24 cellular contexts compared by ENCODE assay signal in genomic region chr1:77706321-77706720, GRCh38. TPM values are rescaled to one million over a fixed set of nuclear protein-coding genes. Genes with fewer than 3 reads are reported as not detected.
DNase-seq lines count a peak whose midpoint lies in the region; FAIRE-seq and TF ChIP-seq lines count a peak whose summit lies in the region.
"Had no signal": no experiment of that assay in that cellular context is flagged by ENCODE, and none has a peak within 500 bp of the region (broad histone marks: within the 10 kb centered on the region; RNA-seq: fewer than 3 reads in every experiment).

No MANE protein-coding gene starts in this region.

- in situ Hi-C loops in astrocyte of the spinal cord (cut with HindIII; ENCODE audit: low sequenced_read_pairs) (no loop called here), brain microvascular endothelial cell (cut with HindIII; ENCODE audit: low pct_ligation_motif_present, low sequenced_read_pairs) (no loop called here)

- peak; percentile 74 for FAIRE-seq in GM12891 (lab: Jason Lieb, UNC)
- FAIRE-seq: GM19239 had no signal

- no peak for TF ChIP-seq CTCF in astrocyte of the spinal cord (IDR thresholded peaks at IDR 0.05; ENCODE audit: low read depth, low read length)
- no peak for TF ChIP-seq CTCF in brain microvascular endothelial cell (IDR thresholded peaks at IDR 0.05; ENCODE audit: low read depth, low read length, missing control alignments)

- peaks cover 26% of the 10 kb centered on the region for H3K36me3 ChIP-seq in brain microvascular endothelial cell (replicated peaks)

- no peak overlapping the region for H3K4me3 ChIP-seq in astrocyte of the spinal cord (ENCODE audit: low read depth, low read length)
- H3K4me3 ChIP-seq in brain microvascular endothelial cell (ENCODE audit: low read depth, low read length) = no peak overlapping the region
- H3K4me3 ChIP-seq: BLaER1, GM23338, MG63 had no signal

- H3K27me3 ChIP-seq in brain microvascular endothelial cell (replicated peaks) = no peaks in the 10 kb centered on the region
- H3K27me3 ChIP-seq: BLaER1, MG63 had no signal

- DNase-seq in GM12891 (ENCODE audit: insufficient read length, low spot score) (no peak), LHCN-M2 (ENCODE audit: low read depth) (peak; percentile 48), astrocyte of the spinal cord (ENCODE audit: low read depth, low spot score) (peak; percentile 14), iris pigment epithelial cell (ENCODE audit: low read depth) (peak; percentile 16), DMS 273 (lab: John Stamatoyannopoulos, UW; ENCODE audit: unreplicated experiment) (no peak), dermis blood vessel endothelial cell (no peak), brain microvascular endothelial cell (no peak), NCI-H187 (lab: John Stamatoyannopoulos, UW) (no peak)
- DNase-seq: CD4-positive, alpha-beta memory T cell; DMS53; KG1; MG63; NCI-H1105 treated with DMSO at 0.1 percent for 48 hours; NCI-H1694; NCI-H2227 treated with DMSO at 0.1 percent for 48 hours; NCI-H524; NCI-H82; RPMI8226; SHP77 treated with DMSO at 0.1 percent for 48 hours; SK-N-SH; T-helper 1 cell had no signal

- H3K27ac ChIP-seq in brain microvascular endothelial cell = no peak overlapping the region
- H3K27ac ChIP-seq: BLaER1 had no signal

- no peak for TF ChIP-seq POLR2A in GM12891 (IDR thresholded peaks at IDR 0.05; ENCODE audit: low read depth, low read length)

TF ChIP-seq in GM12891, 5 proteins besides CTCF, POLR2A, EP300 and RAD21:
- TF ChIP-seq POU2F2 (IDR thresholded peaks at IDR 0.05; ENCODE audit: low read depth, low read length) = no peak
- TF ChIP-seq TAF1 (IDR thresholded peaks at IDR 0.05; ENCODE audit: low read depth, low read length) = no peak
- no peak for TF ChIP-seq PAX5 (IDR thresholded peaks at IDR 0.05; ENCODE audit: insufficient read depth, low read length, severe bottlenecking)
- TF ChIP-seq SPI1 (IDR thresholded peaks at IDR 0.05; ENCODE audit: low read depth, low read length) = no peak
- no peak for TF ChIP-seq POLR2AphosphoS5 (IDR thresholded peaks at IDR 0.05; ENCODE audit: low read depth, low read length)

RNA-seq across cellular contexts. Expression of gene ZZZ3, which starts 23.9 kb away (rescaled TPM):
- 8.3 TPM for polyA plus RNA-seq in GM12891 (2012; ENCODE audit: low read depth, missing spikeins)
- total RNA-seq in LHCN-M2 (2014; rRNA removed) (61.2 and 73.2 TPM in 2 replicates), dermis blood vessel endothelial cell (98.9 and 101 TPM in 2 replicates)
- polyA plus RNA-seq in LHCN-M2 (2012) = 10.7 TPM

RNA-seq across cellular contexts. Expression of gene USP33, which starts 53.3 kb away (rescaled TPM):
- polyA plus RNA-seq in GM12891 (2012; ENCODE audit: low read depth, missing spikeins) = 12.8 TPM
- total RNA-seq in LHCN-M2 (2014; rRNA removed) (54.2 and 60.9 TPM in 2 replicates), dermis blood vessel endothelial cell (112 and 125 TPM in 2 replicates)
- polyA plus RNA-seq in LHCN-M2 (2012) = 11.7 TPM

Comparison
In these comparisons a context has a peak if more than half of its experiments do, and no peak if none do; other contexts are left out.
1. DNase-seq: peak in LHCN-M2 (single experiment), astrocyte of the spinal cord (single experiment) and iris pigment epithelial cell (single experiment); none in GM12891 (single experiment), DMS 273 (single experiment), dermis blood vessel endothelial cell (single experiment), brain microvascular endothelial cell (single experiment) and NCI-H187 (0 of 2).